8 cellular contexts compared by ENCODE assay signal in genomic region chr19:38898788-38899446, GRCh38. TPM values are rescaled to one million over a fixed set of nuclear protein-coding genes. Genes with fewer than 3 reads are reported as not detected.
DNase-seq lines count a peak whose midpoint lies in the region; ATAC-seq and TF ChIP-seq lines count a peak whose summit lies in the region.

No MANE protein-coding gene starts in this region.

- DNase-seq in cardiac muscle cell (ENCODE audit: low read depth in 1 of 2, low spot score in 1 of 2) (peak; percentile 18 to 19), Right ventricle myocardium inferior (ENCODE audit: missing footprints) (no peak), heart left ventricle (no peak), retinal pigment epithelial cell (ENCODE audit: low read depth) (no peak), DMS153 (lab: John Stamatoyannopoulos, UW) (no peak)
- DNase-seq in activated CD4-positive, alpha-beta memory T cell treated with anti-CD3 and anti-CD28 coated beads, Interleukin-2, amount 10 ng/mL, durations not matched to agents 7 days and 5 days, result no peak

- peak overlapping the region; percentile 98 for H3K4me3 Mint-ChIP-seq in activated CD4-positive, alpha-beta memory T cell treated with anti-CD3 and anti-CD28 coated beads, Interleukin-2, amount 10 ng/mL, durations not matched to agents 7 days and 5 days

- H3K27ac ChIP-seq in cardiac muscle cell, result no peak overlapping the region
- peak overlapping the region; percentile 9 to 95 (median 88) for H3K27ac ChIP-seq in heart left ventricle

- POLR2A ChIA-PET in activated CD4-positive, alpha-beta memory T cell treated with anti-CD3 and anti-CD28 coated beads, Interleukin-2, amount 10 ng/mL, durations not matched to agents 7 days and 5 days (lab: Charles Lee), result interaction anchor here (2.0 kb wide), 1 partner anchor 31 kb away, joined by 22 read pairs; the partner anchor contains the start of genes MRPS12 and SARS2

- peaks cover 2% of the 10 kb centered on the region for H3K9me3 Mint-ChIP-seq in activated CD4-positive, alpha-beta memory T cell treated with anti-CD3 and anti-CD28 coated beads, Interleukin-2, amount 10 ng/mL, durations not matched to agents 7 days and 5 days

- TF ChIP-seq POLR2A in heart left ventricle (IDR thresholded peaks at IDR 0.05), result no peak

- ATAC-seq in Right ventricle myocardium inferior (no peak), heart left ventricle (peak in 1 of 4 donors; percentile 3), HG03439 (IDR thresholded peaks at IDR 0.05; ENCODE audit: unreplicated experiment) (no peak), HG02840 (IDR thresholded peaks at IDR 0.05; ENCODE audit: low FRiP score, unreplicated experiment) (no peak)

- WGBS in heart left ventricle, 4 donors, result 7 to 11% (median 9%) methylated on average over 16 to 25 of the region's 25 CpGs

- H3K4me1 ChIP-seq in cardiac muscle cell (ENCODE audit: low read depth), result no peaks in the 10 kb centered on the region
- H3K4me1 ChIP-seq in heart left ventricle, result peaks cover 6 to 51% (median 22%) of the 10 kb centered on the region in 12 donors

- intact Hi-C loops in Right ventricle myocardium inferior (cut with DNase I) (loop anchor here (1.0 to 5.0 kb wide), 3 partner anchors 32 to 282 kb away; partner anchors contain the start of genes EIF3K, HNRNPL, MAP4K1 and MRPS12), heart left ventricle (cut with DNase I) (loop anchor here in 6 of 10 donors (1.0 to 10.0 kb wide), 5 partner anchors 47 to 68 kb away; partner anchors contain the start of gene ECH1 (in 2 of the 6))

- H3K4me1 Mint-ChIP-seq in activated CD4-positive, alpha-beta memory T cell treated with anti-CD3 and anti-CD28 coated beads, Interleukin-2, amount 10 ng/mL, durations not matched to agents 7 days and 5 days, result peaks cover 43% of the 10 kb centered on the region

- H3K9me3 ChIP-seq in cardiac muscle cell (ENCODE audit: low read depth), result no peaks in the 10 kb centered on the region
- peaks cover 0 to 3% (median 0%) of the 10 kb centered on the region in 12 donors for H3K9me3 ChIP-seq in heart left ventricle

- peak overlapping the region; percentile 89 for H3K27ac Mint-ChIP-seq in activated CD4-positive, alpha-beta memory T cell treated with anti-CD3 and anti-CD28 coated beads, Interleukin-2, amount 10 ng/mL, durations not matched to agents 7 days and 5 days

- H3K36me3 ChIP-seq in cardiac muscle cell (no peaks in the 10 kb centered on the region), heart left ventricle (peaks cover 0 to 4% (median 0%) of the 10 kb centered on the region in 9 donors)

- H3K4me3 ChIP-seq in cardiac muscle cell (peak overlapping the region; percentile 38), heart left ventricle (peak overlapping the region; percentile 37 to 98 (median 90)), retinal pigment epithelial cell (ENCODE audit: low read length) (peak overlapping the region; percentile 89)

- H3K27me3 ChIP-seq in cardiac muscle cell, result peaks cover 22% of the 10 kb centered on the region
- H3K27me3 ChIP-seq in heart left ventricle, result no peaks in the 10 kb centered on the region

- TF ChIP-seq CTCF in cardiac muscle cell (IDR thresholded peaks at IDR 0.05; ENCODE audit: low read depth, low read length) (no peak), heart left ventricle (IDR thresholded peaks at IDR 0.05) (no peak), retinal pigment epithelial cell (conservative IDR thresholded peaks at IDR 0.05; ENCODE audit: low read depth, low read length) (no peak)

- no peaks in the 10 kb centered on the region for H3K27me3 Mint-ChIP-seq in activated CD4-positive, alpha-beta memory T cell treated with anti-CD3 and anti-CD28 coated beads, Interleukin-2, amount 10 ng/mL, durations not matched to agents 7 days and 5 days

- CTCF ChIA-PET in activated CD4-positive, alpha-beta memory T cell treated with anti-CD3 and anti-CD28 coated beads, Interleukin-2, amount 10 ng/mL, durations not matched to agents 7 days and 5 days (lab: Charles Lee), result interaction anchor here (0.6 to 2.9 kb wide), 2 partner anchors 32 to 33 kb away, joined by 5 to 8 read pairs; partner anchors contain the start of genes MRPS12 and SARS2

- peaks cover 20% of the 10 kb centered on the region for H3K36me3 Mint-ChIP-seq in activated CD4-positive, alpha-beta memory T cell treated with anti-CD3 and anti-CD28 coated beads, Interleukin-2, amount 10 ng/mL, durations not matched to agents 7 days and 5 days (ENCODE audit: low read depth)

RNA-seq across cellular contexts. Expression of gene SIRT2, which starts 0.5 kb away (rescaled TPM):
- total RNA-seq in cardiac muscle cell, result 33.4 and 42.2 TPM in 2 replicates
- polyA plus RNA-seq in cardiac muscle cell, result 33.5 and 40.7 TPM in 2 replicates
- total RNA-seq in Right ventricle myocardium inferior, result 99.8 TPM
- total RNA-seq in activated CD4-positive, alpha-beta memory T cell treated with anti-CD3 and anti-CD28 coated beads, Interleukin-2, amount 10 ng/mL, durations not matched to agents 7 days and 5 days, result 10 to 100 TPM; 51.4 to 53.2 TPM
- 100 to 1,000 TPM in 2 of 9 donors, 10 to 100 TPM in 7; 58.3 to 158 (median 62.4) TPM for total RNA-seq in heart left ventricle
- polyA plus RNA-seq in heart left ventricle, result 100 to 1,000 TPM in 1 of 2 donors, 10 to 100 TPM in 1; 51.0 to 104 TPM

RNA-seq across cellular contexts. Expression of gene NFKBIB, which starts 0.9 kb away (rescaled TPM):
- total RNA-seq in cardiac muscle cell, result 14.7 and 26.9 TPM in 2 replicates
- polyA plus RNA-seq in cardiac muscle cell, result 19.6 and 21.5 TPM in 2 replicates
- total RNA-seq in Right ventricle myocardium inferior, result 17.9 TPM
- total RNA-seq in activated CD4-positive, alpha-beta memory T cell treated with anti-CD3 and anti-CD28 coated beads, Interleukin-2, amount 10 ng/mL, durations not matched to agents 7 days and 5 days, result 10 to 100 TPM; 40.2 to 40.8 TPM
- 10 to 100 TPM; 17.2 to 38.6 (median 22.2) TPM for total RNA-seq in heart left ventricle
- polyA plus RNA-seq in heart left ventricle, result 10 to 100 TPM; 35.0 to 90.4 TPM

RNA-seq across cellular contexts. Expression of gene CCER2, which starts 13.1 kb away (rescaled TPM):
- total RNA-seq in cardiac muscle cell (1.4 and 2.6 TPM in 2 replicates), Right ventricle myocardium inferior (not detected), heart left ventricle (under 1 TPM in 2 of 9 donors, not detected in 7; 0.35 to 0.58 TPM)
- polyA plus RNA-seq in cardiac muscle cell (3.0 and 3.1 TPM in 2 replicates), heart left ventricle (under 1 TPM in 1 of 2 donors, not detected in 1; 0.42 TPM)
- under 1 TPM; 0.80 to 0.83 TPM for total RNA-seq in activated CD4-positive, alpha-beta memory T cell treated with anti-CD3 and anti-CD28 coated beads, Interleukin-2, amount 10 ng/mL, durations not matched to agents 7 days and 5 days

RNA-seq across cellular contexts. Expression of gene RINL, which starts 20.8 kb away (rescaled TPM):
- 8.4 and 8.9 TPM in 2 replicates for total RNA-seq in cardiac muscle cell
- 3.9 and 10.6 TPM in 2 replicates for polyA plus RNA-seq in cardiac muscle cell
- total RNA-seq in Right ventricle myocardium inferior, result 4.1 TPM
- total RNA-seq in activated CD4-positive, alpha-beta memory T cell treated with anti-CD3 and anti-CD28 coated beads, Interleukin-2, amount 10 ng/mL, durations not matched to agents 7 days and 5 days, result 10 to 100 TPM; 79.9 to 82.2 TPM
- 1 to 10 TPM; 1.6 to 5.7 (median 3.3) TPM for total RNA-seq in heart left ventricle
- polyA plus RNA-seq in heart left ventricle, result 10 to 100 TPM in 1 of 2 donors, 1 to 10 TPM in 1; 5.6 to 11.3 TPM

RNA-seq across cellular contexts. Expression of gene SARS2, which starts 31.6 kb away (rescaled TPM):
- total RNA-seq in cardiac muscle cell (37.2 and 43.0 TPM in 2 replicates), Right ventricle myocardium inferior (16.0 TPM), heart left ventricle (10 to 100 TPM in 8 of 9 donors, 1 to 10 TPM in 1; 9.0 to 29.1 (median 16.7) TPM)
- polyA plus RNA-seq in cardiac muscle cell (52.3 and 78.9 TPM in 2 replicates), heart left ventricle (10 to 100 TPM in 1 of 2 donors, 1 to 10 TPM in 1; 10.0 to 26.4 TPM)
- 10 to 100 TPM; 28.4 to 32.7 TPM for total RNA-seq in activated CD4-positive, alpha-beta memory T cell treated with anti-CD3 and anti-CD28 coated beads, Interleukin-2, amount 10 ng/mL, durations not matched to agents 7 days and 5 days

Comparison
In these comparisons a context has a peak if more than half of its experiments do, and no peak if none do; other contexts are left out.
1. DNase-seq: peak in cardiac muscle cell (2 of 2); none in Right ventricle myocardium inferior (single experiment), activated CD4-positive, alpha-beta memory T cell treated with anti-CD3 and anti-CD28 coated beads, Interleukin-2, amount 10 ng/mL, durations not matched to agents 7 days and 5 days (single experiment), heart left ventricle (0 of 5), retinal pigment epithelial cell (single experiment) and DMS153 (single experiment).
2. H3K4me3 ChIP-seq: peak in every context shown above with its lines; median percentile 90 in heart left ventricle; 89 in retinal pigment epithelial cell; 38 in cardiac muscle cell.